In genomic region chr10:61037261-61037830, GRCh38 we compare ENCODE assay signal across 5 cellular contexts.
DNase-seq lines count a peak whose midpoint lies in the region; TF ChIP-seq lines count a peak whose summit lies in the region.
"Not testable (repeated sequence)": the region's sequence is repeated elsewhere in the genome, so short reads cannot be mapped to it uniquely, and the experiment has no call there.

No MANE protein-coding gene starts in this region.

- intact Hi-C loops in PC-9 (cut with micrococcal nuclease; ENCODE audit: unreplicated experiment) = loop anchor here (1.0 to 2.0 kb wide), 2 partner anchors 59 to 73 kb away; no protein-coding TSS in a partner anchor

- H3K4me1 ChIP-seq in PC-9 (replicated peaks; ENCODE audit: insufficient read depth) = peaks cover 33% of the 10 kb centered on the region
- not testable (repeated sequence) for H3K4me1 ChIP-seq in trophoblast cell (ENCODE audit: control insufficient read depth in 1 of 2, insufficient read depth in 2 of 2, low read length in 2 of 2)

- not testable (repeated sequence) for H3K27me3 Mint-ChIP-seq in type B pancreatic cell

- no CpG with 5 or more reads among the region's 16 CpGs for WGBS in trophoblast cell (ENCODE audit: extremely low coverage, insufficient coverage, insufficient read length)

- peak overlapping the region; percentile 52 for H4K91ac ChIP-seq in trophoblast cell (ENCODE audit: low read depth, low read length)

- peak; percentile 27 for DNase-seq in ELF-1 (ENCODE audit: low read depth, low spot score)
- peak; percentile 32 for DNase-seq in M059J (ENCODE audit: low read depth)
- DNase-seq in PC-9 = peak; percentile 92 to 98
- peak; percentile 87 to 92 for DNase-seq in trophoblast cell
- not testable (repeated sequence) for DNase-seq in type B pancreatic cell (ENCODE audit: extremely low spot score, unreplicated experiment)

- POLR2A ChIA-PET in PC-9 (lab: Charles Lee; ENCODE audit: unreplicated experiment) = not testable (repeated sequence)

- not testable (repeated sequence) for TF ChIP-seq CTCF in PC-9 (conservative IDR thresholded peaks at IDR 0.05); type B pancreatic cell (conservative IDR thresholded peaks at IDR 0.05)

- H3K36me3 Mint-ChIP-seq in type B pancreatic cell = not testable (repeated sequence)

- not testable (repeated sequence) for H2BK12ac ChIP-seq in trophoblast cell (ENCODE audit: low read length)

- not testable (repeated sequence) for H3K4me1 Mint-ChIP-seq in type B pancreatic cell (ENCODE audit: unreplicated experiment)

- peak overlapping the region; percentile 52 for H3K4me2 ChIP-seq in PC-9
- not testable (repeated sequence) for H3K4me2 ChIP-seq in trophoblast cell (ENCODE audit: low read length)

- not testable (repeated sequence) for H2BK5ac ChIP-seq in trophoblast cell (ENCODE audit: low read depth, low read length, poor library complexity)

- not testable (repeated sequence) for H3K79me2 ChIP-seq in PC-9 (ENCODE audit: low read depth); trophoblast cell (ENCODE audit: control insufficient read depth, insufficient read depth, low read length, poor library complexity)

- peak overlapping the region; percentile 69 for H3K27ac ChIP-seq in PC-9
- H3K27ac ChIP-seq in trophoblast cell (ENCODE audit: low read depth, low read length) = not testable (repeated sequence)

- peak overlapping the region; percentile 12; the same call in 1 of the 2 replicates for H3K4me3 ChIP-seq in PC-9
- H3K4me3 ChIP-seq in trophoblast cell (ENCODE audit: low read depth, low read length) = not testable (repeated sequence)

- peaks cover 20% of the 10 kb centered on the region for H3F3A ChIP-seq in PC-9 (ENCODE audit: insufficient read depth, low read depth)

- BruUV-seq in PC-9 (replicated peaks; lab: Mats Ljungman, UMichigan) = not testable (repeated sequence)

- H3K9me3 Mint-ChIP-seq in type B pancreatic cell = not testable (repeated sequence)

- CTCF ChIA-PET in PC-9 (lab: Charles Lee) = not testable (repeated sequence)

- H3K23ac ChIP-seq in trophoblast cell (ENCODE audit: low read length) = not testable (repeated sequence)

- not testable (repeated sequence) for H2AFZ ChIP-seq in PC-9; trophoblast cell (ENCODE audit: insufficient read depth, low read length, poor library complexity)

- H3K9me2 ChIP-seq in PC-9 (ENCODE audit: insufficient read depth) = not testable (repeated sequence)

- not testable (repeated sequence) for H3K4me3 Mint-ChIP-seq in type B pancreatic cell

- H3K4ac ChIP-seq in trophoblast cell (ENCODE audit: low read depth, low read length) = not testable (repeated sequence)

- not testable (repeated sequence) for H3K9ac ChIP-seq in trophoblast cell (ENCODE audit: low read length)

- H3K27me3 ChIP-seq in PC-9 (ENCODE audit: insufficient read depth, low read depth); trophoblast cell (ENCODE audit: insufficient read depth, low read length): not testable (repeated sequence)

- H3K79me1 ChIP-seq in trophoblast cell (ENCODE audit: low read length) = not testable (repeated sequence)

- peak overlapping the region; percentile 0 for H3K27ac Mint-ChIP-seq in type B pancreatic cell

- peak overlapping the region; percentile 86 for H2BK120ac ChIP-seq in trophoblast cell (ENCODE audit: insufficient read depth, low read length, poor library complexity)

- peak overlapping the region; percentile 36 for H4K12ac ChIP-seq in trophoblast cell (ENCODE audit: low read depth, low read length)

- not testable (repeated sequence) for H3K18ac ChIP-seq in trophoblast cell (ENCODE audit: low read length)

- not testable (repeated sequence) for H3K36me3 ChIP-seq in PC-9 (ENCODE audit: low read depth); trophoblast cell (ENCODE audit: control insufficient read depth in 1 of 2, insufficient read depth in 2 of 2, low read length in 2 of 2)

- H3K14ac ChIP-seq in trophoblast cell (ENCODE audit: low read length) = peak overlapping the region; percentile 61

- H3K9me3 ChIP-seq in PC-9 (ENCODE audit: insufficient read depth, low read depth); trophoblast cell (ENCODE audit: insufficient read depth, low read depth, low read length): not testable (repeated sequence)

- not testable (repeated sequence) for H4K8ac ChIP-seq in trophoblast cell (ENCODE audit: low read depth, low read length)

- not testable (repeated sequence) for H4K20me1 ChIP-seq in PC-9 (ENCODE audit: insufficient read depth)

- H2AK5ac ChIP-seq in trophoblast cell (ENCODE audit: low read length) = not testable (repeated sequence)
